ENCODE assay signal across 8 cellular contexts in the genomic region with DNA sequence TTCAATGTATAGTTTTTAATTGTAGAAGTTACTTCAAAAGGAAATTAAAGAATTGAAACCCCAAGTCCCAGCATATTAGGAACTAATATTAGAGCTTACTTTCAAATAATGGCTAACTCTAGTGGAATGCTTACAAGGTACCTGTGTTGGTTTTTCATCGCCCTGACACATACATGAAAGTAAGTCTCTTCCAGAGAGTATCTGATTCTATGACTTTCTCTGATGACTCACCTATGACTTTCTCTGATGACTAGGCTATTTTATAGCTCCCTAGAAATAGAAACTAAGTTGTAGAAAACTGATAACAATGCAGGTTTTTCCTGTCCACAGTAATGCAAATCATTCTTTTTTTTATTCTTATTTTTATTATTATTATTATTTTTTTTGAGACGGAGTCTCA. TPM values are rescaled to one million over a fixed set of nuclear protein-coding genes. Genes with fewer than 3 reads are reported as not detected.
A peak's percentile ranks its signal among the peaks of the same experiment; 100 is the strongest.
DNase-seq lines count a peak whose midpoint lies in the region; ATAC-seq lines count a peak whose summit lies in the region.

No MANE protein-coding gene starts in this region.

- peaks cover 11% of the 10 kb centered on the region for H3K9me3 Mint-ChIP-seq in activated CD4-positive, alpha-beta T cell treated with anti-CD3 and anti-CD28 coated beads, Interleukin-2, amount 10 ng/mL, durations not matched to agents 24 days and 14 days

- H3K4me3 Mint-ChIP-seq in activated CD4-positive, alpha-beta T cell treated with anti-CD3 and anti-CD28 coated beads, Interleukin-2, amount 10 ng/mL, durations not matched to agents 24 days and 14 days: no peak overlapping the region

- intact Hi-C loops in activated CD4-positive, alpha-beta T cell treated with anti-CD3 and anti-CD28 coated beads, Interleukin-2, amount 10 ng/mL, durations not matched to agents 24 days and 14 days (cut with micrococcal nuclease): loop anchor here (1.0 to 5.0 kb wide), 4 partner anchors 13 to 112 kb away; partner anchors contain the start of gene TMEM123

- ATAC-seq in GM21390 (IDR thresholded peaks at IDR 0.05; ENCODE audit: unreplicated experiment) (peak; percentile 60), HG03565 (IDR thresholded peaks at IDR 0.05; ENCODE audit: unreplicated experiment) (peak; percentile 55)

- no peak overlapping the region for H3K27ac Mint-ChIP-seq in activated CD4-positive, alpha-beta T cell treated with anti-CD3 and anti-CD28 coated beads, Interleukin-2, amount 10 ng/mL, durations not matched to agents 24 days and 14 days

- peaks cover 12% of the 10 kb centered on the region for H3K36me3 Mint-ChIP-seq in activated CD4-positive, alpha-beta T cell treated with anti-CD3 and anti-CD28 coated beads, Interleukin-2, amount 10 ng/mL, durations not matched to agents 24 days and 14 days (ENCODE audit: low read depth)

- peaks cover 37% of the 10 kb centered on the region for H3K4me1 Mint-ChIP-seq in activated CD4-positive, alpha-beta T cell treated with anti-CD3 and anti-CD28 coated beads, Interleukin-2, amount 10 ng/mL, durations not matched to agents 24 days and 14 days

- DNase-seq in AG20443 (ENCODE audit: low spot score) (peak; percentile 52), dermis blood vessel endothelial cell (peak; percentile 64), NK-92 (lab: John Stamatoyannopoulos, UW; ENCODE audit: unreplicated experiment) (no peak), NCI-H446 (lab: John Stamatoyannopoulos, UW) (no peak), DMS153 (lab: John Stamatoyannopoulos, UW) (no peak)
- no peak for DNase-seq in activated CD4-positive, alpha-beta T cell treated with anti-CD3 and anti-CD28 coated beads, Interleukin-2, amount 10 ng/mL, durations not matched to agents 24 days and 14 days

- peaks cover under 1% of the 10 kb centered on the region for H3K27me3 Mint-ChIP-seq in activated CD4-positive, alpha-beta T cell treated with anti-CD3 and anti-CD28 coated beads, Interleukin-2, amount 10 ng/mL, durations not matched to agents 24 days and 14 days

RNA-seq across cellular contexts. Expression of gene MMP7, which starts 33.6 kb away (rescaled TPM):
- 3.7 and 9.2 TPM in 2 replicates for total RNA-seq in dermis blood vessel endothelial cell
- total RNA-seq in activated CD4-positive, alpha-beta T cell treated with anti-CD3 and anti-CD28 coated beads, Interleukin-2, amount 10 ng/mL, durations not matched to agents 24 days and 14 days: not detected in 2 replicates

Comparison
In these comparisons a context has a peak if more than half of its experiments do, and no peak if none do; other contexts are left out.
1. DNase-seq: peak in AG20443 (single experiment) and dermis blood vessel endothelial cell (single experiment); none in NK-92 (single experiment), NCI-H446 (0 of 2), DMS153 (single experiment) and activated CD4-positive, alpha-beta T cell treated with anti-CD3 and anti-CD28 coated beads, Interleukin-2, amount 10 ng/mL, durations not matched to agents 24 days and 14 days (single experiment).